Comparison of ENCODE assay signal across 1 cellular context in the genomic region with DNA sequence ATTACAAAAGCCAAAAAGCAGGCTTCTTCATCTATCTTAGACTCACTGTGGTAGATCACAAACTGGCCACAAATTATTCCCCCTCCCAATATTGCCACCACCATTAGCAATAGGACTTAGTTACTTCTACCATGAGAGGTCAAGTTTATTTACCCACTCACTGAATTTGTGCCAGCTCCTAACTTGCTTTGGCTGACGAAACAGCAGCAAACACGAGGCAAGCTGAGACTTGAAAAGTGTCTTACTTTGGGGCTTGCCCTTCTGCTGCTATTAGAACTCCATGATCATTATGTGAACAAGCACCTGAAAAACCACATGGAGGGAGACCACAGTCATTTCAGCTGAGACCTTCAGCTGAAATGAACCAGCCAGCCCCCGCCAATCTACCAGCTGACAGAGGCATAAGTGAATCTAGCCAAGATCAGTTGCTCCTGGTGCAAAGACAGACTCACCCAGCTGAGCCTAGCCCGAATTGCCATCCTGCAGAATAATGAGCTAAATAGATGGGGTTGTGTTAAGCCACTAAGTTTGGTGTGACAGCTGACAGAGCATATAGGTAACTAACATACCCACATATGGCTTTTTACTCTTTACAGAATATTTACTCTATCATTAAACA.
TF ChIP-seq lines count a peak whose summit lies in the region.

No MANE protein-coding gene starts in this region.

TF ChIP-seq in H1, 55 proteins besides CTCF, POLR2A, EP300 and RAD21 (continued from another document):
- no peak for TF ChIP-seq CHD2 (IDR thresholded peaks at IDR 0.05; ENCODE audit: low read length)
